33 cellular contexts compared by ENCODE assay signal in genomic region chr6:56043761-56044160, GRCh38.
"Had no signal": no experiment of that assay in that cellular context is flagged by ENCODE, and none has a peak within 500 bp of the region (broad histone marks: within the 10 kb centered on the region; RNA-seq: fewer than 3 reads in every experiment).

No MANE protein-coding gene starts in this region.

- ATAC-seq: activated CD4-positive, alpha-beta T cell treated with anti-CD3 and anti-CD28 coated beads for 36 hours; activated CD8-positive, alpha-beta memory T cell treated with anti-CD3 and anti-CD28 coated beads, Interleukin-2, amount 10 ng/mL, durations not matched to agents 7 days and 5 days; activated CD8-positive, alpha-beta T cell treated with anti-CD3 and anti-CD28 coated beads, Interleukin-2, amount 10 ng/mL, durations not matched to agents 7 days and 5 days; activated naive CD8-positive, alpha-beta T cell treated with anti-CD3 and anti-CD28 coated beads, Interleukin-2, amount 50 U/mL, for 24 hours; body of pancreas; T-helper 17 cell had no signal

- H3K36me3 Mint-ChIP-seq: activated CD4-positive, alpha-beta memory T cell treated with anti-CD3 and anti-CD28 coated beads for 36 hours; activated CD8-positive, alpha-beta memory T cell treated with anti-CD3 and anti-CD28 coated beads, Interleukin-2, amount 10 ng/mL, durations not matched to agents 7 days and 5 days; activated naive CD4-positive, alpha-beta T cell treated with anti-CD3 and anti-CD28 coated beads, Interleukin-2, amount 50 U/mL, for 24 hours; activated naive CD8-positive, alpha-beta T cell treated with anti-CD3 and anti-CD28 coated beads for 36 hours had no signal

- DNase-seq: activated CD4-positive, alpha-beta memory T cell treated with anti-CD3 and anti-CD28 coated beads for 36 hours; activated CD4-positive, alpha-beta T cell treated with anti-CD3 and anti-CD28 coated beads for 36 hours; activated CD4-positive, alpha-beta T cell treated with anti-CD3 and anti-CD28 coated beads, Interleukin-2, amount 10 ng/mL, durations not matched to agents 24 days and 14 days; activated CD4-positive, CD25-positive, alpha-beta regulatory T cell; activated CD4-positive, CD25-positive, alpha-beta regulatory T cell treated with anti-CD3 and anti-CD28 coated beads, Interleukin-2, amount 50 U/mL, for 72 hours; activated CD8-positive, alpha-beta memory T cell treated with anti-CD3 and anti-CD28 coated beads, Interleukin-2, amount 10 ng/mL, durations not matched to agents 7 days and 5 days; activated CD8-positive, alpha-beta memory T cell treated with anti-CD3 and anti-CD28 coated beads, Interleukin-2, amount 50 U/mL, for 4 hours; activated CD8-positive, alpha-beta T cell treated with anti-CD3 and anti-CD28 coated beads, Interleukin-2, amount 10 ng/mL, durations not matched to agents 7 days and 5 days; activated effector memory CD4-positive, alpha-beta T cell treated with anti-CD3 and anti-CD28 coated beads, Interleukin-2, amount 50 U/mL, for 16 hours; activated naive CD4-positive, alpha-beta T cell treated with anti-CD3 and anti-CD28 coated beads for 36 hours; activated naive CD8-positive, alpha-beta T cell treated with anti-CD3 and anti-CD28 coated beads for 36 hours; activated naive CD8-positive, alpha-beta T cell treated with anti-CD3 and anti-CD28 coated beads, Interleukin-2, amount 50 U/mL, for 24 hours; activated T-cell treated with anti-CD3 and anti-CD28 coated beads, Interleukin-2, amount 50 U/mL, for 1 hour; activated T-cell treated with anti-CD3 and anti-CD28 coated beads, Interleukin-2, amount 50 U/mL, for 48 hours; adrenal gland; aorta; body of pancreas; caudate nucleus; colonic mucosa; dorsolateral prefrontal cortex; effector memory CD4-positive, alpha-beta T cell; endodermal cell; esophagus squamous epithelium; foreskin fibroblast; head of caudate nucleus; T-helper 1 cell; T-helper 17 cell; T1000 had no signal

- H3K4me1 ChIP-seq: adrenal gland, body of pancreas, colonic mucosa, esophagus squamous epithelium had no signal

- H3K9me3 ChIP-seq: adrenal gland, body of pancreas, colonic mucosa, esophagus squamous epithelium had no signal

- H3K9me3 Mint-ChIP-seq: activated CD4-positive, alpha-beta T cell treated with anti-CD3 and anti-CD28 coated beads, Interleukin-2, amount 10 ng/mL, durations not matched to agents 24 days and 14 days; activated naive CD4-positive, alpha-beta T cell treated with anti-CD3 and anti-CD28 coated beads, Interleukin-2, amount 50 U/mL, for 24 hours; activated naive CD8-positive, alpha-beta T cell treated with anti-CD3 and anti-CD28 coated beads for 36 hours; activated naive CD8-positive, alpha-beta T cell treated with anti-CD3 and anti-CD28 coated beads, Interleukin-2, amount 50 U/mL, for 24 hours; activated T-helper 1 cell treated with anti-CD3 and anti-CD28 coated beads, Interleukin-12 subunit alpha, Interleukin-12 subunit beta, Interleukin-2, Interleukin-4 antibody, amounts not matched to agents 30 ng/mL and 10 ng/mL and 1 ng/mL, durations not matched to agents 14 hours and 24 hours and 36 hours; activated T-helper 2 cell treated with anti-CD3 and anti-CD28 coated beads, Interferon-gamma antibody, Interleukin-2, Interleukin-4, amounts not matched to agents 10 μg/mL and 5 μg/mL and 100 μg/mL, durations not matched to agents 14 hours and 24 hours and 36 hours; endodermal cell; T-helper 2 cell treated with Interferon-gamma antibody and Interleukin-4, amounts not matched to agents 5 μg/mL and 100 μg/mL, for 36 hours had no signal

- FAIRE-seq: frontal cortex had no signal

- H3K27ac ChIP-seq: adrenal gland, body of pancreas, colonic mucosa, dorsolateral prefrontal cortex, esophagus squamous epithelium had no signal

- H3K27me3 ChIP-seq: adrenal gland, body of pancreas, colonic mucosa, esophagus squamous epithelium had no signal

- H3K4me3 ChIP-seq: adrenal gland, body of pancreas, colonic mucosa, dorsolateral prefrontal cortex, esophagus squamous epithelium had no signal

- H3K4me1 Mint-ChIP-seq: activated CD4-positive, alpha-beta T cell treated with anti-CD3 and anti-CD28 coated beads for 36 hours; activated CD4-positive, alpha-beta T cell treated with anti-CD3 and anti-CD28 coated beads, Interleukin-2, amount 10 ng/mL, durations not matched to agents 24 days and 14 days; activated CD8-positive, alpha-beta memory T cell treated with anti-CD3 and anti-CD28 coated beads, Interleukin-2, amount 10 ng/mL, durations not matched to agents 7 days and 5 days; activated naive CD4-positive, alpha-beta T cell treated with anti-CD3 and anti-CD28 coated beads, Interleukin-2, amount 50 U/mL, for 24 hours; activated naive CD8-positive, alpha-beta T cell treated with anti-CD3 and anti-CD28 coated beads for 36 hours; activated naive CD8-positive, alpha-beta T cell treated with anti-CD3 and anti-CD28 coated beads, Interleukin-2, amount 50 U/mL, for 24 hours; T-helper 17 cell had no signal

- H3K4me3 Mint-ChIP-seq: activated CD4-positive, alpha-beta memory T cell treated with anti-CD3 and anti-CD28 coated beads for 36 hours; activated CD4-positive, alpha-beta T cell treated with anti-CD3 and anti-CD28 coated beads for 36 hours; activated CD4-positive, alpha-beta T cell treated with anti-CD3 and anti-CD28 coated beads, Interleukin-2, amount 10 ng/mL, durations not matched to agents 24 days and 14 days; activated CD8-positive, alpha-beta memory T cell treated with anti-CD3 and anti-CD28 coated beads, Interleukin-2, amount 10 ng/mL, durations not matched to agents 7 days and 5 days; activated CD8-positive, alpha-beta T cell treated with anti-CD3 and anti-CD28 coated beads, Interleukin-2, amount 10 ng/mL, durations not matched to agents 7 days and 5 days; activated naive CD4-positive, alpha-beta T cell treated with anti-CD3 and anti-CD28 coated beads for 36 hours; activated naive CD4-positive, alpha-beta T cell treated with anti-CD3 and anti-CD28 coated beads, Interleukin-2, amount 50 U/mL, for 24 hours; activated naive CD8-positive, alpha-beta T cell treated with anti-CD3 and anti-CD28 coated beads for 36 hours; activated naive CD8-positive, alpha-beta T cell treated with anti-CD3 and anti-CD28 coated beads, Interleukin-2, amount 50 U/mL, for 24 hours; activated T-helper 1 cell treated with anti-CD3 and anti-CD28 coated beads, Interleukin-12 subunit alpha, Interleukin-12 subunit beta, Interleukin-2, Interleukin-4 antibody, amounts not matched to agents 30 ng/mL and 10 ng/mL and 1 ng/mL, durations not matched to agents 14 hours and 24 hours and 36 hours; endodermal cell; T-helper 17 cell; T-helper 2 cell treated with Interferon-gamma antibody and Interleukin-4, amounts not matched to agents 5 μg/mL and 100 μg/mL, for 36 hours had no signal

- H3K36me3 ChIP-seq: adrenal gland, colonic mucosa, esophagus squamous epithelium had no signal

- H3K27me3 Mint-ChIP-seq: activated CD4-positive, alpha-beta memory T cell treated with anti-CD3 and anti-CD28 coated beads for 36 hours; activated CD4-positive, alpha-beta T cell treated with anti-CD3 and anti-CD28 coated beads for 36 hours; activated CD4-positive, alpha-beta T cell treated with anti-CD3 and anti-CD28 coated beads, Interleukin-2, amount 10 ng/mL, durations not matched to agents 24 days and 14 days; activated CD8-positive, alpha-beta memory T cell treated with anti-CD3 and anti-CD28 coated beads, Interleukin-2, amount 10 ng/mL, durations not matched to agents 7 days and 5 days; activated naive CD4-positive, alpha-beta T cell treated with anti-CD3 and anti-CD28 coated beads, Interleukin-2, amount 50 U/mL, for 24 hours; activated naive CD8-positive, alpha-beta T cell treated with anti-CD3 and anti-CD28 coated beads for 36 hours; activated naive CD8-positive, alpha-beta T cell treated with anti-CD3 and anti-CD28 coated beads, Interleukin-2, amount 50 U/mL, for 24 hours; T-helper 17 cell had no signal

- H3K27ac Mint-ChIP-seq: activated CD4-positive, alpha-beta memory T cell treated with anti-CD3 and anti-CD28 coated beads for 36 hours; activated CD4-positive, alpha-beta T cell treated with anti-CD3 and anti-CD28 coated beads for 36 hours; activated CD4-positive, alpha-beta T cell treated with anti-CD3 and anti-CD28 coated beads, Interleukin-2, amount 10 ng/mL, durations not matched to agents 24 days and 14 days; activated CD8-positive, alpha-beta memory T cell treated with anti-CD3 and anti-CD28 coated beads, Interleukin-2, amount 10 ng/mL, durations not matched to agents 7 days and 5 days; activated CD8-positive, alpha-beta T cell treated with anti-CD3 and anti-CD28 coated beads, Interleukin-2, amount 10 ng/mL, durations not matched to agents 7 days and 5 days; activated naive CD4-positive, alpha-beta T cell treated with anti-CD3 and anti-CD28 coated beads for 36 hours; activated naive CD4-positive, alpha-beta T cell treated with anti-CD3 and anti-CD28 coated beads, Interleukin-2, amount 50 U/mL, for 24 hours; activated naive CD8-positive, alpha-beta T cell treated with anti-CD3 and anti-CD28 coated beads for 36 hours; activated naive CD8-positive, alpha-beta T cell treated with anti-CD3 and anti-CD28 coated beads, Interleukin-2, amount 50 U/mL, for 24 hours; activated T-helper 1 cell treated with anti-CD3 and anti-CD28 coated beads, Interleukin-12 subunit alpha, Interleukin-12 subunit beta, Interleukin-2, Interleukin-4 antibody, amounts not matched to agents 30 ng/mL and 10 ng/mL and 1 ng/mL, durations not matched to agents 14 hours and 24 hours and 36 hours; activated T-helper 2 cell treated with anti-CD3 and anti-CD28 coated beads, Interferon-gamma antibody, Interleukin-2, Interleukin-4, amounts not matched to agents 10 μg/mL and 5 μg/mL and 100 μg/mL, durations not matched to agents 14 hours and 24 hours and 36 hours; endodermal cell; T-helper 17 cell; T-helper 2 cell treated with Interferon-gamma antibody and Interleukin-4, amounts not matched to agents 5 μg/mL and 100 μg/mL, for 36 hours had no signal
